In the genomic region with DNA sequence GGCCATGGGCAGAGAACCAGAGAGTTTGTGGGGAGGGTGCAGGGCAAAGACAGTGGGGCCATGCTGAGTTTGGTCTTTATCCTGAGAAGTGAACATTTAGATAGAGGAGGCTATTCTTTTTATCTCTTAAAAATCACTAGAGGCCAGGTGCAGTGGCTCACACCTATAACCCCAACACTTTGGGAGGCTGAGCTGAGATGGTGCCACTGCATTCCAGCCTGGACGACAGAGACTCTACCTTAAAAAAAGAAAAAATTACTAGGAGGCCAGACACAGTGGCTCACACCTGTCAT, we compare ENCODE assay signal across 16 cellular contexts.
"Had no signal": no experiment of that assay in that cellular context is flagged by ENCODE, and none has a peak within 500 bp of the region (broad histone marks: within the 10 kb centered on the region; RNA-seq: fewer than 3 reads in every experiment).

No MANE protein-coding gene starts in this region.

- H3K4me3 Mint-ChIP-seq: activated B cell treated with CpG ODN at 0.5 μM for 24 hours; activated CD4-positive, alpha-beta memory T cell treated with anti-CD3 and anti-CD28 coated beads, Interleukin-2, amount 10 ng/mL, durations not matched to agents 7 days and 5 days; activated T-cell treated with anti-CD3 and anti-CD28 coated beads, Interleukin-2, amount 50 U/mL, for 4 hours; nephron had no signal

- H3K27ac ChIP-seq: left lung, tibial artery had no signal

- H3K9me3 Mint-ChIP-seq: activated B cell treated with CpG ODN at 0.5 μM for 24 hours; activated CD4-positive, alpha-beta memory T cell treated with anti-CD3 and anti-CD28 coated beads, Interleukin-2, amount 10 ng/mL, durations not matched to agents 7 days and 5 days; activated naive CD4-positive, alpha-beta T cell treated with anti-CD3 and anti-CD28 coated beads, Interleukin-2, amount 50 U/mL, for 72 hours; activated T-cell treated with anti-CD3 and anti-CD28 coated beads, Interleukin-2, amount 50 U/mL, for 4 hours; nephron had no signal

- H3K27me3 ChIP-seq: adrenal gland, left lung, tibial artery had no signal

- H3K36me3 Mint-ChIP-seq: activated naive CD4-positive, alpha-beta T cell treated with anti-CD3 and anti-CD28 coated beads, Interleukin-2, amount 50 U/mL, for 72 hours had no signal

- DNase-seq: activated B cell treated with CpG ODN at 0.5 μM for 24 hours; activated CD4-positive, alpha-beta memory T cell treated with anti-CD3 and anti-CD28 coated beads, Interleukin-2, amount 10 ng/mL, durations not matched to agents 7 days and 5 days; activated CD4-positive, alpha-beta T cell treated with anti-CD3 and anti-CD28 coated beads for 48 hours; activated effector memory CD4-positive, alpha-beta T cell treated with anti-CD3 and anti-CD28 coated beads, Interleukin-2, amount 50 U/mL, for 16 hours; activated T-cell treated with anti-CD3 and anti-CD28 coated beads, Interleukin-2, amount 50 U/mL, for 4 hours; effector CD4-positive, alpha-beta T cell; left lung; midbrain; nucleus accumbens; stimulated activated CD8-positive, alpha-beta memory T cell treated with anti-CD3 and anti-CD28 coated beads, Interleukin-4, amount 100 ng/mL, for 48 hours; stimulated activated naive CD8-positive, alpha-beta T cell treated with anti-CD3 and anti-CD28 coated beads, Interleukin-15, Interleukin-2, amounts not matched to agents 100 U/mL and 50 U/mL, for 24 hours; substantia nigra; tibial artery had no signal

- H3K4me1 ChIP-seq: left lung had no signal

- H3K27ac Mint-ChIP-seq: activated B cell treated with CpG ODN at 0.5 μM for 24 hours, nephron had no signal

- H3K27me3 Mint-ChIP-seq: activated B cell treated with CpG ODN at 0.5 μM for 24 hours; activated CD4-positive, alpha-beta memory T cell treated with anti-CD3 and anti-CD28 coated beads, Interleukin-2, amount 10 ng/mL, durations not matched to agents 7 days and 5 days had no signal

- H3K4me1 Mint-ChIP-seq: nephron had no signal

- H3K9me3 ChIP-seq: adrenal gland, left lung, tibial artery had no signal

- ATAC-seq: activated naive CD4-positive, alpha-beta T cell treated with anti-CD3 and anti-CD28 coated beads, Interleukin-2, amount 50 U/mL, for 72 hours; activated T-cell treated with anti-CD3 and anti-CD28 coated beads, Interleukin-2, amount 50 U/mL, for 4 hours; left lung; stimulated activated naive CD8-positive, alpha-beta T cell treated with anti-CD3 and anti-CD28 coated beads, Interleukin-15, Interleukin-2, amounts not matched to agents 100 U/mL and 50 U/mL, for 24 hours had no signal

- H3K4me3 ChIP-seq: adrenal gland, left lung, tibial artery had no signal
